ENCODE assay signal across 20 cellular contexts in the genomic region with DNA sequence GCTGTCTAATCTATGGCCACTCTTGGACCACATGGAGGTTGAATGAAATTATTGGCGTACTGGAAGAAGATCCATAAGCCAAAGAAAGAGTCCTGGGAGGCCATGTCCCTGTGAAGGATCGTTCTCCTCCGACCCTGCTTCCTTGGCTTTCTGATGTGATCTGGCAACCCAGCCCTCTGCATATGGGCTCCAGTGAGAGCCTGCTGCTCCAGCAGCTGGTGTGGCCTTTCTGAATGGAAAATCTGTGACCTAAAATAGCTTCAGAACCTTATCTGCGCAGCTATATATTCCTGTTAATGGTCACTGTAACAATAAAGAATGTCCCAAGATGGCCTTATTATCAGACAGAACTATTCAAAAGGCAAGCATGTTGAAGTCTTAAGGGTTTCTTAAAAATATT. TPM values are rescaled to one million over a fixed set of nuclear protein-coding genes. Genes with fewer than 3 reads are reported as not detected.
A peak's percentile ranks its signal among the peaks of the same experiment; 100 is the strongest.
DNase-seq lines count a peak whose midpoint lies in the region; ATAC-seq and TF ChIP-seq lines count a peak whose summit lies in the region.
"Had no signal": no experiment of that assay in that cellular context is flagged by ENCODE, and none has a peak within 500 bp of the region (broad histone marks: within the 10 kb centered on the region; RNA-seq: fewer than 3 reads in every experiment).

No MANE protein-coding gene starts in this region.

- intact Hi-C loops in CD8-positive, alpha-beta T cell (cut with DNase I, micrococcal nuclease), result no loop called here

- no peaks in the 10 kb centered on the region for H3K4me1 ChIP-seq in CD8-positive, alpha-beta T cell (ENCODE audit: insufficient read depth, low read length)

- POLR2A ChIA-PET in CD8-positive, alpha-beta T cell (lab: Charles Lee), result no interaction called here

- no peaks in the 10 kb centered on the region for H3K27me3 Mint-ChIP-seq in CD8-positive, alpha-beta T cell (ENCODE audit: low read depth)
- H3K27me3 Mint-ChIP-seq in glutamatergic neuron (ENCODE audit: unreplicated experiment) (peaks cover 11% of the 10 kb centered on the region), nephron progenitor cell (ENCODE audit: low read depth, poor library complexity) (no peaks in the 10 kb centered on the region)
- H3K27me3 Mint-ChIP-seq: IgD-negative memory B cell had no signal

- peak overlapping the region; percentile 18 for H3K27ac Mint-ChIP-seq in CD8-positive, alpha-beta T cell
- H3K27ac Mint-ChIP-seq in glutamatergic neuron (ENCODE audit: unreplicated experiment) (peak overlapping the region; percentile 84), nephron progenitor cell (peak overlapping the region; percentile 31)

- H3K4me3 Mint-ChIP-seq in CD8-positive, alpha-beta T cell, result no peak overlapping the region
- peak overlapping the region; percentile 39 for H3K4me3 Mint-ChIP-seq in glutamatergic neuron (ENCODE audit: unreplicated experiment)
- no peak overlapping the region for H3K4me3 Mint-ChIP-seq in nephron progenitor cell
- H3K4me3 Mint-ChIP-seq: IgD-negative memory B cell had no signal

- CTCF ChIA-PET in CD8-positive, alpha-beta T cell (lab: Charles Lee), result interaction anchor here (1.3 kb wide), 1 partner anchor 30 kb away, joined by 4 read pairs; no protein-coding TSS in a partner anchor

- peaks cover 2% of the 10 kb centered on the region for H3K4me1 Mint-ChIP-seq in CD8-positive, alpha-beta T cell (ENCODE audit: low read depth)
- H3K4me1 Mint-ChIP-seq in glutamatergic neuron (ENCODE audit: low read depth, unreplicated experiment), result peaks cover 26% of the 10 kb centered on the region
- no peaks in the 10 kb centered on the region for H3K4me1 Mint-ChIP-seq in nephron progenitor cell

- no peak for ATAC-seq in CD8-positive, alpha-beta T cell
- ATAC-seq in HG03432 (IDR thresholded peaks at IDR 0.05; ENCODE audit: unreplicated experiment), result no peak
- ATAC-seq in HG02870 (IDR thresholded peaks at IDR 0.05; ENCODE audit: unreplicated experiment), result no peak
- ATAC-seq: HCT116 had no signal

- H3K36me3 ChIP-seq in CD8-positive, alpha-beta T cell (ENCODE audit: insufficient read depth, low read length), result peaks cover 13% of the 10 kb centered on the region

- H3K4me3 ChIP-seq in CD8-positive, alpha-beta T cell (ENCODE audit: low read depth, low read length), result no peak overlapping the region

- H3K9me3 ChIP-seq in CD8-positive, alpha-beta T cell (ENCODE audit: low read length), result no peaks in the 10 kb centered on the region

- TF ChIP-seq CTCF in CD8-positive, alpha-beta T cell (IDR thresholded peaks at IDR 0.05), result no peak
- TF ChIP-seq CTCF in glutamatergic neuron (IDR thresholded peaks at IDR 0.05; ENCODE audit: partially characterized antibody, unreplicated experiment), result no peak
- no peak for TF ChIP-seq CTCF in nephron progenitor cell (IDR thresholded peaks at IDR 0.05)

- DNase-seq in DMS 273 (lab: John Stamatoyannopoulos, UW; ENCODE audit: unreplicated experiment) (peak; percentile 46), DMS 273 treated with DMSO at 0.1 percent for 48 hours (lab: John Stamatoyannopoulos, UW) (no peak), glutamatergic neuron (peak; percentile 63), nephron progenitor cell (no peak), T-helper 1 cell (no peak)
- peak in 1 of 7 experiments; percentile 5 for DNase-seq in CD8-positive, alpha-beta T cell
- DNase-seq: ACHN, EL, GOT3, NCI-H1105 treated with DMSO at 0.1 percent for 48 hours, NCI-H2081, NCI-H2171, NCI-H345, NCI-H524 treated with DMSO at 0.1 percent for 48 hours, OCI-M1 had no signal

- H3K36me3 Mint-ChIP-seq in CD8-positive, alpha-beta T cell, result peaks cover 90% of the 10 kb centered on the region
- H3K36me3 Mint-ChIP-seq in glutamatergic neuron (ENCODE audit: unreplicated experiment), result peaks cover 3% of the 10 kb centered on the region
- peaks cover 48% of the 10 kb centered on the region for H3K36me3 Mint-ChIP-seq in nephron progenitor cell (ENCODE audit: low read depth)

- H3K27me3 ChIP-seq in CD8-positive, alpha-beta T cell (ENCODE audit: insufficient read depth, low read length), result no peaks in the 10 kb centered on the region

- H3K9me3 Mint-ChIP-seq in CD8-positive, alpha-beta T cell, result no peaks in the 10 kb centered on the region
- peaks cover 8% of the 10 kb centered on the region for H3K9me3 Mint-ChIP-seq in glutamatergic neuron (ENCODE audit: unreplicated experiment)
- no peaks in the 10 kb centered on the region for H3K9me3 Mint-ChIP-seq in nephron progenitor cell
- H3K9me3 Mint-ChIP-seq: IgD-negative memory B cell had no signal

- no peak overlapping the region for H3K27ac ChIP-seq in CD8-positive, alpha-beta T cell (ENCODE audit: low read depth, low read length)
- H3K27ac ChIP-seq: 22Rv1 had no signal

RNA-seq across cellular contexts. Expression of a gene that starts 40.2 kb away (rescaled TPM):
- 10 to 100 TPM; 23.9 to 25.7 TPM for total RNA-seq in CD8-positive, alpha-beta T cell
- total RNA-seq in glutamatergic neuron (ENCODE audit: unreplicated experiment), result 22.9 TPM

Comparison
In these comparisons a context has a peak if more than half of its experiments do, and no peak if none do; other contexts are left out.
1. DNase-seq: peak in DMS 273 (single experiment) and glutamatergic neuron (single experiment); none in DMS 273 treated with DMSO at 0.1 percent for 48 hours (single experiment), nephron progenitor cell (single experiment) and T-helper 1 cell (0 of 5).
2. H3K27ac Mint-ChIP-seq: peak in every context shown above with its lines; median percentile 84 in glutamatergic neuron; 31 in nephron progenitor cell; 18 in CD8-positive, alpha-beta T cell.